Comparison of ENCODE assay signal across 20 cellular contexts in genomic region chr2:205133544-205133943, GRCh38.
DNase-seq lines count a peak whose midpoint lies in the region; ATAC-seq and TF ChIP-seq lines count a peak whose summit lies in the region.
"Had no signal": no experiment of that assay in that cellular context is flagged by ENCODE, and none has a peak within 500 bp of the region (broad histone marks: within the 10 kb centered on the region; RNA-seq: fewer than 3 reads in every experiment).

No MANE protein-coding gene starts in this region.

- CTCF ChIA-PET in A673 (lab: Charles Lee) = no interaction called here

- no peaks in the 10 kb centered on the region for H3K36me3 ChIP-seq in A673 (ENCODE audit: insufficient read depth, low read length, poor library complexity, severe bottlenecking)
- H3K36me3 ChIP-seq: ascending aorta had no signal

- no peak for ATAC-seq in stimulated activated naive CD8-positive, alpha-beta T cell treated with anti-CD3 and anti-CD28 coated beads, Interleukin-15, Interleukin-2, amounts not matched to agents 100 U/mL and 50 U/mL, for 24 hours
- ATAC-seq: activated CD8-positive, alpha-beta T cell treated with anti-CD3 and anti-CD28 coated beads for 36 hours had no signal

- H3K27ac ChIP-seq in A673 (ENCODE audit: low read depth, low read length, poor library complexity, severe bottlenecking) = no peak overlapping the region
- H3K27ac ChIP-seq: ascending aorta, hepatocyte, SK-N-MC had no signal

- TF ChIP-seq CTCF in A673 (conservative IDR thresholded peaks at IDR 0.05; ENCODE audit: low read depth, low read length) = no peak
- TF ChIP-seq CTCF in fibroblast of the aortic adventitia (IDR thresholded peaks at IDR 0.05; ENCODE audit: insufficient read depth, low read length) = no peak

- H3K4me3 ChIP-seq in A673 (ENCODE audit: low read depth, low read length, poor library complexity, severe bottlenecking) (no peak overlapping the region), fibroblast of the aortic adventitia (ENCODE audit: low read depth, low read length) (no peak overlapping the region)
- H3K4me3 ChIP-seq: ascending aorta, hepatocyte, SK-N-MC had no signal

- DNase-seq in A673 (ENCODE audit: low spot score) = peak; percentile 7
- peak; percentile 16 for DNase-seq in COR-L47 (lab: John Stamatoyannopoulos, UW)
- DNase-seq in SK-N-DZ (ENCODE audit: low spot score) = peak; percentile 64
- DNase-seq in fibroblast of the aortic adventitia (ENCODE audit: low read depth) = peak; percentile 27
- no peak for DNase-seq in GM03348 (ENCODE audit: low spot score)
- DNase-seq in ureter (ENCODE audit: low spot score) = no peak
- DNase-seq in stimulated activated naive CD8-positive, alpha-beta T cell treated with anti-CD3 and anti-CD28 coated beads, Interleukin-15, Interleukin-2, amounts not matched to agents 100 U/mL and 50 U/mL, for 24 hours = no peak
- DNase-seq: activated CD4-positive, CD25-positive, alpha-beta regulatory T cell; activated CD8-positive, alpha-beta T cell treated with anti-CD3 and anti-CD28 coated beads for 36 hours; activated naive CD4-positive, alpha-beta T cell treated with anti-CD3 and anti-CD28 coated beads for 36 hours; activated T-cell treated with anti-CD3 and anti-CD28 coated beads, Interleukin-2, amount 50 U/mL, for 1 hour; endodermal cell; GDM1; H9; NCI-H2029; retina; T-helper 9 cell had no signal

- no TSS peak for BruUV-seq in A673 (replicated peaks; lab: Mats Ljungman, UMichigan)

- H3K27me3 ChIP-seq in A673 (replicated peaks; ENCODE audit: insufficient read depth, low read depth, low read length, poor library complexity) = no peaks in the 10 kb centered on the region
- H3K27me3 ChIP-seq: ascending aorta, hepatocyte had no signal

- H3K9me3 ChIP-seq in A673 (ENCODE audit: low read depth, low read length, poor library complexity, severe bottlenecking) = no peaks in the 10 kb centered on the region
- H3K9me3 ChIP-seq: ascending aorta had no signal

- POLR2A ChIA-PET in A673 (lab: Charles Lee; ENCODE audit: low non-redundant PET) = no interaction called here

- intact Hi-C loops in A673 (cut with micrococcal nuclease; ENCODE audit: unreplicated experiment) = no loop called here

- no peaks in the 10 kb centered on the region for H3K4me1 ChIP-seq in A673 (ENCODE audit: insufficient read depth, low read length, poor library complexity, severe bottlenecking)
- H3K4me1 ChIP-seq: ascending aorta had no signal

Comparison
In these comparisons a context has a peak if more than half of its experiments do, and no peak if none do; other contexts are left out.
1. DNase-seq: peak in A673 (single experiment), COR-L47 (single experiment), SK-N-DZ (single experiment) and fibroblast of the aortic adventitia (single experiment); none in GM03348 (single experiment), ureter (single experiment) and stimulated activated naive CD8-positive, alpha-beta T cell treated with anti-CD3 and anti-CD28 coated beads, Interleukin-15, Interleukin-2, amounts not matched to agents 100 U/mL and 50 U/mL, for 24 hours (single experiment).